Comparison of ENCODE assay signal across 17 cellular contexts in genomic region chr11:89654669-89655068, GRCh38. TPM values are rescaled to one million over a fixed set of nuclear protein-coding genes. Genes with fewer than 3 reads are reported as not detected.
"Had no signal": no experiment of that assay in that cellular context is flagged by ENCODE, and none has a peak within 500 bp of the region (broad histone marks: within the 10 kb centered on the region; RNA-seq: fewer than 3 reads in every experiment).

No MANE protein-coding gene starts in this region.

RNA-seq across cellular contexts. Expression of gene TRIM77, which starts 55.4 kb away (rescaled TPM):
- total RNA-seq: activated B cell treated with CpG ODN at 0.5 μM for 24 hours; activated CD8-positive, alpha-beta T cell treated with anti-CD3 and anti-CD28 coated beads for 36 hours; activated T-cell treated with anti-CD3 and anti-CD28 coated beads, Interleukin-2, amount 50 U/mL, for 4 hours; activated T-helper 17 cell treated with anti-CD3 and anti-CD28 coated beads, Interleukin-2, amount 50 U/mL, for 72 hours; aorta; body of pancreas; cardiac muscle cell; cerebellum; dermis blood vessel endothelial cell; endothelial cell of umbilical vein; esophagus squamous epithelium; fibroblast of lung; fibroblast of villous mesenchyme; T-cell; T-helper 2 cell treated with Interferon-gamma antibody and Interleukin-4, amounts not matched to agents 100 ng/mL and 5 ng/mL, for 36 hours had no signal
- polyA plus RNA-seq: adipose tissue, aorta, cardiac muscle cell, endothelial cell of umbilical vein, esophagus, fibroblast of lung had no signal
